Comparison of ENCODE assay signal across 1 cellular context in the genomic region with DNA sequence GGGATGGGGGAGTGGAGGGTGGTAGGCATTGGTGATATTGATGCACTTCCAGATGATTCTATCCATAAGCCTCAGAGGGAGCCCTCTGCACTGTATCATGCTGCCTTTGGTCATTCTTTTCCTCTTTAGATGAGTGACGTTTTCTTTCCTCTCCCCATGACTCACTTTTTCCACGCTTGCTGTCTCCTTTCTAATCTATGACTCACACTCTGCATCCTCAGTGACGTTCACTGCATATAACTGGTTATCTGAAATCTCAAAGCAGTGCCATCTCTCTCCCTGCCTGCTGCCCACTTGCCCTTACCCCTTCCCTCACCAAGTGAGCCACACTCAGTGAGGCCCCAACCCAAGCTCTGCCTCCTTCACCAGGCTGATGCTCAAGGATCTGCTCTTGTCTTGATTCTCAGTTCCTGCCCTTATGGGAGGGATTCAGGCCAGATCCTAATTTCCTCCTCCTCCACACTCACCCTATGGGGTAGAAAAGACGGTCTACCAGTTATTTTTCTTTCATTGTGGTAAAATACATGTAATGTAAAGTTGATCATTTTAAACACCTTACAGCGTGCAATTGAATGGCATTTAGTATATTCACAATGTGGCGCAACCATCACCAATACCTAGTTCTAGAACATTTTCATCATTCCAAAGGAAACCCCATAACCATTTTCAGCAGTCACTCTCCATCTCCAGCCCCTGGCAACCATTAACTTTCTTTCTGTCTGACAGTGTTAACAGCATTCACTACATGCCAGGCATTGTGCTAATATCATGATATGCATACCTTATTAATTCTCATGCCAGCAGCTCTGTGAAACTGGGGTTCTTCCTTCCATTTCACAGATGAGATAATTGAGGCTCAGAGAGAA.
TF ChIP-seq lines count a peak whose summit lies in the region.

No MANE protein-coding gene starts in this region.

TF ChIP-seq in HEK293, 187 proteins besides CTCF, POLR2A, EP300 and RAD21 (continued from another document):
- TF ChIP-seq, protein P1, sequence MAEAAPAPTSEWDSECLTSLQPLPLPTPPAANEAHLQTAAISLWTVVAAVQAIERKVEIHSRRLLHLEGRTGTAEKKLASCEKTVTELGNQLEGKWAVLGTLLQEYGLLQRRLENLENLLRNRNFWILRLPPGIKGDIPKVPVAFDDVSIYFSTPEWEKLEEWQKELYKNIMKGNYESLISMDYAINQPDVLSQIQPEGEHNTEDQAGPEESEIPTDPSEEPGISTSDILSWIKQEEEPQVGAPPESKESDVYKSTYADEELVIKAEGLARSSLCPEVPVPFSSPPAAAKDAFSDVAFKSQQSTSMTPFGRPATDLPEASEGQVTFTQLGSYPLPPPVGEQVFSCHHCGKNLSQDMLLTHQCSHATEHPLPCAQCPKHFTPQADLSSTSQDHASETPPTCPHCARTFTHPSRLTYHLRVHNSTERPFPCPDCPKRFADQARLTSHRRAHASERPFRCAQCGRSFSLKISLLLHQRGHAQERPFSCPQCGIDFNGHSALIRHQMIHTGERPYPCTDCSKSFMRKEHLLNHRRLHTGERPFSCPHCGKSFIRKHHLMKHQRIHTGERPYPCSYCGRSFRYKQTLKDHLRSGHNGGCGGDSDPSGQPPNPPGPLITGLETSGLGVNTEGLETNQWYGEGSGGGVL (tag by site-specific recombination; IDR thresholded peaks at IDR 0.05) = peak; percentile 75
- TF ChIP-seq ZNF629 (tag by site-specific recombination; IDR thresholded peaks at IDR 0.05) (peak; percentile 96), RBAK (tag by site-specific recombination; IDR thresholded peaks at IDR 0.05) (peak; percentile 66; the same call in 1 of the 2 replicates), ZNF600 (tag by site-specific recombination; IDR thresholded peaks at IDR 0.05) (0 out of 2 replicates have a peak, but pooled peaks have one; percentile 17), PRDM1 (tag by site-specific recombination; IDR thresholded peaks at IDR 0.05) (peak; percentile 41; the same call in 1 of the 2 replicates), ZNF416 (tag by site-specific recombination; IDR thresholded peaks at IDR 0.05) (no peak), IKZF3 (tag by site-specific recombination; IDR thresholded peaks at IDR 0.05) (no peak), SP7 (tag by site-specific recombination; IDR thresholded peaks at IDR 0.05) (peak; percentile 61; the same call in 1 of the 2 replicates), ZBTB48 (tag by site-specific recombination; IDR thresholded peaks at IDR 0.05) (0 out of 2 replicates have a peak, but pooled peaks have one; percentile 41), ZNF747 (tag by site-specific recombination; IDR thresholded peaks at IDR 0.05) (no peak), ZNF335 (tag by site-specific recombination; conservative IDR thresholded peaks at IDR 0.05) (peak; percentile 44), ZNF664 (tag by site-specific recombination; IDR thresholded peaks at IDR 0.05) (no peak), ZNF184 (tag by site-specific recombination; IDR thresholded peaks at IDR 0.05) (peak; percentile 84; the same call in 1 of the 2 replicates), EGR2 (tag by site-specific recombination; IDR thresholded peaks at IDR 0.05; ENCODE audit: low read depth) (no peak), ZBTB17 (tag by site-specific recombination; IDR thresholded peaks at IDR 0.05) (peak; percentile 24; the same call in 1 of the 2 replicates), ZNF211 (tag by site-specific recombination; IDR thresholded peaks at IDR 0.05; ENCODE audit: low read depth) (no peak), ZNF169 (tag by site-specific recombination; IDR thresholded peaks at IDR 0.05) (0 out of 2 replicates have a peak, but pooled peaks have one; percentile 57), ZBTB21 (tag by site-specific recombination; IDR thresholded peaks at IDR 0.05) (peak; percentile 95), KLF8 (tag by site-specific recombination; IDR thresholded peaks at IDR 0.05) (peak; percentile 37; the same call in 1 of the 2 replicates)
- TF ChIP-seq, protein P2, sequence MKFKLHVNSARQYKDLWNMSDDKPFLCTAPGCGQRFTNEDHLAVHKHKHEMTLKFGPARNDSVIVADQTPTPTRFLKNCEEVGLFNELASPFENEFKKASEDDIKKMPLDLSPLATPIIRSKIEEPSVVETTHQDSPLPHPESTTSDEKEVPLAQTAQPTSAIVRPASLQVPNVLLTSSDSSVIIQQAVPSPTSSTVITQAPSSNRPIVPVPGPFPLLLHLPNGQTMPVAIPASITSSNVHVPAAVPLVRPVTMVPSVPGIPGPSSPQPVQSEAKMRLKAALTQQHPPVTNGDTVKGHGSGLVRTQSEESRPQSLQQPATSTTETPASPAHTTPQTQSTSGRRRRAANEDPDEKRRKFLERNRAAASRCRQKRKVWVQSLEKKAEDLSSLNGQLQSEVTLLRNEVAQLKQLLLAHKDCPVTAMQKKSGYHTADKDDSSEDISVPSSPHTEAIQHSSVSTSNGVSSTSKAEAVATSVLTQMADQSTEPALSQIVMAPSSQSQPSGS (tag by site-specific recombination; IDR thresholded peaks at IDR 0.05; ENCODE audit: low read depth) = peak; percentile 55; the same call in 1 of the 2 replicates
- TF ChIP-seq, protein P3, sequence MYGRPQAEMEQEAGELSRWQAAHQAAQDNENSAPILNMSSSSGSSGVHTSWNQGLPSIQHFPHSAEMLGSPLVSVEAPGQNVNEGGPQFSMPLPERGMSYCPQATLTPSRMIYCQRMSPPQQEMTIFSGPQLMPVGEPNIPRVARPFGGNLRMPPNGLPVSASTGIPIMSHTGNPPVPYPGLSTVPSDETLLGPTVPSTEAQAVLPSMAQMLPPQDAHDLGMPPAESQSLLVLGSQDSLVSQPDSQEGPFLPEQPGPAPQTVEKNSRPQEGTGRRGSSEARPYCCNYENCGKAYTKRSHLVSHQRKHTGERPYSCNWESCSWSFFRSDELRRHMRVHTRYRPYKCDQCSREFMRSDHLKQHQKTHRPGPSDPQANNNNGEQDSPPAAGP (tag by site-specific recombination; IDR thresholded peaks at IDR 0.05) = 0 out of 2 replicates have a peak, but pooled peaks have one; percentile 63
- TF ChIP-seq, protein P4, sequence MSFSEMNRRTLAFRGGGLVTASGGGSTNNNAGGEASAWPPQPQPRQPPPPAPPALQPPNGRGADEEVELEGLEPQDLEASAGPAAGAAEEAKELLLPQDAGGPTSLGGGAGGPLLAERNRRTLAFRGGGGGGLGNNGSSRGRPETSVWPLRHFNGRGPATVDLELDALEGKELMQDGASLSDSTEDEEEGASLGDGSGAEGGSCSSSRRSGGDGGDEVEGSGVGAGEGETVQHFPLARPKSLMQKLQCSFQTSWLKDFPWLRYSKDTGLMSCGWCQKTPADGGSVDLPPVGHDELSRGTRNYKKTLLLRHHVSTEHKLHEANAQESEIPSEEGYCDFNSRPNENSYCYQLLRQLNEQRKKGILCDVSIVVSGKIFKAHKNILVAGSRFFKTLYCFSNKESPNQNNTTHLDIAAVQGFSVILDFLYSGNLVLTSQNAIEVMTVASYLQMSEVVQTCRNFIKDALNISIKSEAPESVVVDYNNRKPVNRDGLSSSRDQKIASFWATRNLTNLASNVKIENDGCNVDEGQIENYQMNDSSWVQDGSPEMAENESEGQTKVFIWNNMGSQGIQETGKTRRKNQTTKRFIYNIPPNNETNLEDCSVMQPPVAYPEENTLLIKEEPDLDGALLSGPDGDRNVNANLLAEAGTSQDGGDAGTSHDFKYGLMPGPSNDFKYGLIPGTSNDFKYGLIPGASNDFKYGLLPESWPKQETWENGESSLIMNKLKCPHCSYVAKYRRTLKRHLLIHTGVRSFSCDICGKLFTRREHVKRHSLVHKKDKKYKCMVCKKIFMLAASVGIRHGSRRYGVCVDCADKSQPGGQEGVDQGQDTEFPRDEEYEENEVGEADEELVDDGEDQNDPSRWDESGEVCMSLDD (tag by site-specific recombination; IDR thresholded peaks at IDR 0.05) = peak; percentile 51; the same call in 1 of the 2 replicates
- TF ChIP-seq, protein P5, sequence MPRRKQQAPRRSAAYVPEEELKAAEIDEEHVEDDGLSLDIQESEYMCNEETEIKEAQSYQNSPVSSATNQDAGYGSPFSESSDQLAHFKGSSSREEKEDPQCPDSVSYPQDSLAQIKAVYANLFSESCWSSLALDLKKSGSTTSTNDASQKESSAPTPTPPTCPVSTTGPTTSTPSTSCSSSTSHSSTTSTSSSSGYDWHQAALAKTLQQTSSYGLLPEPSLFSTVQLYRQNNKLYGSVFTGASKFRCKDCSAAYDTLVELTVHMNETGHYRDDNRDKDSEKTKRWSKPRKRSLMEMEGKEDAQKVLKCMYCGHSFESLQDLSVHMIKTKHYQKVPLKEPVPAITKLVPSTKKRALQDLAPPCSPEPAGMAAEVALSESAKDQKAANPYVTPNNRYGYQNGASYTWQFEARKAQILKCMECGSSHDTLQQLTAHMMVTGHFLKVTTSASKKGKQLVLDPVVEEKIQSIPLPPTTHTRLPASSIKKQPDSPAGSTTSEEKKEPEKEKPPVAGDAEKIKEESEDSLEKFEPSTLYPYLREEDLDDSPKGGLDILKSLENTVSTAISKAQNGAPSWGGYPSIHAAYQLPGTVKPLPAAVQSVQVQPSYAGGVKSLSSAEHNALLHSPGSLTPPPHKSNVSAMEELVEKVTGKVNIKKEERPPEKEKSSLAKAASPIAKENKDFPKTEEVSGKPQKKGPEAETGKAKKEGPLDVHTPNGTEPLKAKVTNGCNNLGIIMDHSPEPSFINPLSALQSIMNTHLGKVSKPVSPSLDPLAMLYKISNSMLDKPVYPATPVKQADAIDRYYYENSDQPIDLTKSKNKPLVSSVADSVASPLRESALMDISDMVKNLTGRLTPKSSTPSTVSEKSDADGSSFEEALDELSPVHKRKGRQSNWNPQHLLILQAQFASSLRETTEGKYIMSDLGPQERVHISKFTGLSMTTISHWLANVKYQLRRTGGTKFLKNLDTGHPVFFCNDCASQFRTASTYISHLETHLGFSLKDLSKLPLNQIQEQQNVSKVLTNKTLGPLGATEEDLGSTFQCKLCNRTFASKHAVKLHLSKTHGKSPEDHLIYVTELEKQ (tag by site-specific recombination; IDR thresholded peaks at IDR 0.05; ENCODE audit: borderline replicate concordance) = 0 out of 2 replicates have a peak, but pooled peaks have one; percentile 18
- TF ChIP-seq, protein P6, sequence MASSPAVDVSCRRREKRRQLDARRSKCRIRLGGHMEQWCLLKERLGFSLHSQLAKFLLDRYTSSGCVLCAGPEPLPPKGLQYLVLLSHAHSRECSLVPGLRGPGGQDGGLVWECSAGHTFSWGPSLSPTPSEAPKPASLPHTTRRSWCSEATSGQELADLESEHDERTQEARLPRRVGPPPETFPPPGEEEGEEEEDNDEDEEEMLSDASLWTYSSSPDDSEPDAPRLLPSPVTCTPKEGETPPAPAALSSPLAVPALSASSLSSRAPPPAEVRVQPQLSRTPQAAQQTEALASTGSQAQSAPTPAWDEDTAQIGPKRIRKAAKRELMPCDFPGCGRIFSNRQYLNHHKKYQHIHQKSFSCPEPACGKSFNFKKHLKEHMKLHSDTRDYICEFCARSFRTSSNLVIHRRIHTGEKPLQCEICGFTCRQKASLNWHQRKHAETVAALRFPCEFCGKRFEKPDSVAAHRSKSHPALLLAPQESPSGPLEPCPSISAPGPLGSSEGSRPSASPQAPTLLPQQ (tag by site-specific recombination; IDR thresholded peaks at IDR 0.05) = peak; percentile 72; the same call in 1 of the 2 replicates
- TF ChIP-seq, protein P7, sequence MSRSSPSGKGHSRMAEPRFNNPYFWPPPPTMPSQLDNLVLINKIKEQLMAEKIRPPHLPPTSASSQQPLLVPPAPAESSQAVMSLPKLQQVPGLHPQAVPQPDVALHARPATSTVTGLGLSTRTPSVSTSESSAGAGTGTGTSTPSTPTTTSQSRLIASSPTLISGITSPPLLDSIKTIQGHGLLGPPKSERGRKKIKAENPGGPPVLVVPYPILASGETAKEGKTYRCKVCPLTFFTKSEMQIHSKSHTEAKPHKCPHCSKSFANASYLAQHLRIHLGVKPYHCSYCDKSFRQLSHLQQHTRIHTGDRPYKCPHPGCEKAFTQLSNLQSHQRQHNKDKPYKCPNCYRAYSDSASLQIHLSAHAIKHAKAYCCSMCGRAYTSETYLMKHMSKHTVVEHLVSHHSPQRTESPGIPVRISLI (tag by site-specific recombination; IDR thresholded peaks at IDR 0.05) = no peak
- TF ChIP-seq, protein P8, sequence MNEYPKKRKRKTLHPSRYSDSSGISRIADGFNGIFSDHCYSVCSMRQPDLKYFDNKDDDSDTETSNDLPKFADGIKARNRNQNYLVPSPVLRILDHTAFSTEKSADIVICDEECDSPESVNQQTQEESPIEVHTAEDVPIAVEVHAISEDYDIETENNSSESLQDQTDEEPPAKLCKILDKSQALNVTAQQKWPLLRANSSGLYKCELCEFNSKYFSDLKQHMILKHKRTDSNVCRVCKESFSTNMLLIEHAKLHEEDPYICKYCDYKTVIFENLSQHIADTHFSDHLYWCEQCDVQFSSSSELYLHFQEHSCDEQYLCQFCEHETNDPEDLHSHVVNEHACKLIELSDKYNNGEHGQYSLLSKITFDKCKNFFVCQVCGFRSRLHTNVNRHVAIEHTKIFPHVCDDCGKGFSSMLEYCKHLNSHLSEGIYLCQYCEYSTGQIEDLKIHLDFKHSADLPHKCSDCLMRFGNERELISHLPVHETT (tag by site-specific recombination; IDR thresholded peaks at IDR 0.05) = 0 out of 2 replicates have a peak, but pooled peaks have one; percentile 40
- TF ChIP-seq, protein P9, sequence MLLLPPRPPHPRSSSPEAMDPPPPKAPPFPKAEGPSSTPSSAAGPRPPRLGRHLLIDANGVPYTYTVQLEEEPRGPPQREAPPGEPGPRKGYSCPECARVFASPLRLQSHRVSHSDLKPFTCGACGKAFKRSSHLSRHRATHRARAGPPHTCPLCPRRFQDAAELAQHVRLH (tag by site-specific recombination; IDR thresholded peaks at IDR 0.05) = no peak
